1 cellular context compared by ENCODE assay signal in the genomic region with DNA sequence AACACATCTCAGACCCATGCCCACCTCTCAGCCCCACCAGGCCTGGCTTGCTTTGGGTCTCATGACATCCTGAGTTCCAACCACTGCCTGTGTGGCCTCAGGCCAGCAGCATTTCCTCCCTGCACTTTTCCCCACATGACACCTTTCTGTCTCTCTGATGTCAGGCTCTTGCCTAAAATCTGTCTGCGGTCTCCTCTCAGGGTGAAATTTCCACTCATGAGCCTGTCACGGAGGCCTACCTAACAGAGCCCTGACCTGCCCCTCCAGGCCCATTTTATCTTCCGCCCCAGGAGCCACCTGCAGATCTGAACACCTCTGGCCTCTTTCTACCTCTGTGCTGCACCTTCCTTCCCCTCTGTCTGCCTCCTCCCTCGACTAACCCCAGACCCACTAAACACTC.
TF ChIP-seq lines count a peak whose summit lies in the region.

No MANE protein-coding gene starts in this region.

TF ChIP-seq in H1, 55 proteins besides CTCF, POLR2A, EP300 and RAD21:
- TF ChIP-seq PHF8 (conservative IDR thresholded peaks at IDR 0.05; ENCODE audit: low read depth, low read length) = no peak
- TF ChIP-seq TEAD4 (IDR thresholded peaks at IDR 0.05; ENCODE audit: low read depth, low read length) = no peak
- TF ChIP-seq MAFK (IDR thresholded peaks at IDR 0.05; ENCODE audit: low read depth, low read length) = no peak
- TF ChIP-seq SIRT6 (IDR thresholded peaks at IDR 0.05; ENCODE audit: low read length) = no peak
